Comparison of ENCODE assay signal across 14 cellular contexts in genomic region chr1:46612937-46613660, GRCh38. TPM values are rescaled to one million over a fixed set of nuclear protein-coding genes. Genes with fewer than 3 reads are reported as not detected.
A peak's percentile ranks its signal among the peaks of the same experiment; 100 is the strongest.
DNase-seq lines count a peak whose midpoint lies in the region; ATAC-seq, FAIRE-seq and TF ChIP-seq lines count a peak whose summit lies in the region.
"Had no signal": no experiment of that assay in that cellular context is flagged by ENCODE, and none has a peak within 500 bp of the region (broad histone marks: within the 10 kb centered on the region; RNA-seq: fewer than 3 reads in every experiment).

No MANE protein-coding gene starts in this region.

- H3K27ac Mint-ChIP-seq in activated CD4-positive, alpha-beta T cell treated with anti-CD3 and anti-CD28 coated beads, Interleukin-2, amount 10 ng/mL, durations not matched to agents 24 days and 14 days, result peak overlapping the region; percentile 19
- peak overlapping the region in 5 of 10 donors; percentile 20 to 82 (median 34) for H3K27ac Mint-ChIP-seq in naive thymus-derived CD8-positive, alpha-beta T cell
- H3K27ac Mint-ChIP-seq: stimulated activated naive CD8-positive, alpha-beta T cell treated with anti-CD3 and anti-CD28 coated beads, Interleukin-15, Interleukin-2, amounts not matched to agents 100 ng/mL and 50 ng/mL, for 24 hours had no signal

- TF ChIP-seq CTCF in tibial artery (IDR thresholded peaks at IDR 0.05), result no peak

- H3K4me1 ChIP-seq in esophagus (ENCODE audit: control insufficient read depth in 2 of 2, insufficient read depth in 2 of 2, low read length in 1 of 2) (peaks cover 15 to 35% of the 10 kb centered on the region in 2 donors), tibial artery (peaks cover 13 to 61% (median 54%) of the 10 kb centered on the region in 4 donors)

- H3K4me1 Mint-ChIP-seq in activated CD4-positive, alpha-beta T cell treated with anti-CD3 and anti-CD28 coated beads, Interleukin-2, amount 10 ng/mL, durations not matched to agents 24 days and 14 days, result peaks cover 46% of the 10 kb centered on the region
- peaks cover 33 to 71% (median 66%) of the 10 kb centered on the region in 4 donors for H3K4me1 Mint-ChIP-seq in naive thymus-derived CD8-positive, alpha-beta T cell

- no peaks in the 10 kb centered on the region for H3K9me3 ChIP-seq in esophagus (ENCODE audit: control insufficient read depth in 2 of 2, insufficient read depth in 1 of 2, low read depth in 1 of 2, low read length in 1 of 2)
- no peaks in the 10 kb centered on the region for H3K9me3 ChIP-seq in tibial artery
- H3K9me3 ChIP-seq: A549, right lobe of liver had no signal

- no peak for FAIRE-seq in GM19239 (lab: Jason Lieb, UNC)
- FAIRE-seq: A549 had no signal

- H3K36me3 Mint-ChIP-seq in activated CD4-positive, alpha-beta T cell treated with anti-CD3 and anti-CD28 coated beads, Interleukin-2, amount 10 ng/mL, durations not matched to agents 24 days and 14 days (ENCODE audit: low read depth), result peaks cover 33% of the 10 kb centered on the region
- peaks cover 0 to 44% (median 14%) of the 10 kb centered on the region in 3 donors for H3K36me3 Mint-ChIP-seq in naive thymus-derived CD8-positive, alpha-beta T cell

- ATAC-seq in naive thymus-derived CD8-positive, alpha-beta T cell, result no peak
- no peak for ATAC-seq in GM21390 (IDR thresholded peaks at IDR 0.05; ENCODE audit: unreplicated experiment)
- ATAC-seq: A549, Panc1 had no signal

- peak overlapping the region; percentile 42 for H3K4me3 Mint-ChIP-seq in activated CD4-positive, alpha-beta T cell treated with anti-CD3 and anti-CD28 coated beads, Interleukin-2, amount 10 ng/mL, durations not matched to agents 24 days and 14 days
- peak overlapping the region; percentile 25 to 95 (median 54) for H3K4me3 Mint-ChIP-seq in naive thymus-derived CD8-positive, alpha-beta T cell
- H3K4me3 Mint-ChIP-seq: stimulated activated naive CD8-positive, alpha-beta T cell treated with anti-CD3 and anti-CD28 coated beads, Interleukin-15, Interleukin-2, amounts not matched to agents 100 ng/mL and 50 ng/mL, for 24 hours had no signal

- POLR2A ChIA-PET in naive thymus-derived CD8-positive, alpha-beta T cell (lab: Charles Lee), result interaction anchor here (8.3 kb wide), 1 partner anchor 8 kb away, joined by 122 read pairs; the partner anchor contains the start of gene MKNK1

- intact Hi-C loops in activated CD4-positive, alpha-beta T cell treated with anti-CD3 and anti-CD28 coated beads, Interleukin-2, amount 10 ng/mL, durations not matched to agents 24 days and 14 days (cut with micrococcal nuclease), result no loop called here
- intact Hi-C loops in tibial artery (cut with DNase I; ENCODE audit: low total_unique reads), result no loop called here

- DNase-seq in activated CD4-positive, alpha-beta T cell treated with anti-CD3 and anti-CD28 coated beads, Interleukin-2, amount 10 ng/mL, durations not matched to agents 24 days and 14 days, result no peak
- no peak for DNase-seq in activated CD4-positive, alpha-beta T cell treated with anti-CD3 and anti-CD28 coated beads, Interleukin-2, amount 50 U/mL, for 4 hours
- no peak for DNase-seq in naive thymus-derived CD8-positive, alpha-beta T cell
- DNase-seq in tibial artery (no peak), NCI-H2196 (lab: John Stamatoyannopoulos, UW; ENCODE audit: unreplicated experiment) (no peak), GM19239 (ENCODE audit: insufficient read length, low spot score) (no peak)
- DNase-seq: NCI-H1048 had no signal

- H3K4me3 ChIP-seq in esophagus (ENCODE audit: low read depth in 1 of 2, low read length in 2 of 2) (no peak overlapping the region), tibial artery (peak overlapping the region; percentile 31 to 48)
- H3K4me3 ChIP-seq: A549, cardiac muscle cell, right lobe of liver had no signal

- H3K36me3 ChIP-seq in esophagus (ENCODE audit: control insufficient read depth in 2 of 2, insufficient read depth in 2 of 2, low read length in 1 of 2) (peaks cover 8 to 18% of the 10 kb centered on the region in 2 donors), tibial artery (peaks cover 15 to 36% (median 21%) of the 10 kb centered on the region in 3 donors)
- H3K36me3 ChIP-seq: cardiac muscle cell had no signal

- H3K27me3 Mint-ChIP-seq in activated CD4-positive, alpha-beta T cell treated with anti-CD3 and anti-CD28 coated beads, Interleukin-2, amount 10 ng/mL, durations not matched to agents 24 days and 14 days, result no peaks in the 10 kb centered on the region
- no peaks in the 10 kb centered on the region for H3K27me3 Mint-ChIP-seq in naive thymus-derived CD8-positive, alpha-beta T cell
- H3K27me3 Mint-ChIP-seq: stimulated activated naive CD8-positive, alpha-beta T cell treated with anti-CD3 and anti-CD28 coated beads, Interleukin-15, Interleukin-2, amounts not matched to agents 100 ng/mL and 50 ng/mL, for 24 hours had no signal

- H3K9me3 Mint-ChIP-seq in activated CD4-positive, alpha-beta T cell treated with anti-CD3 and anti-CD28 coated beads, Interleukin-2, amount 10 ng/mL, durations not matched to agents 24 days and 14 days, result no peaks in the 10 kb centered on the region
- H3K9me3 Mint-ChIP-seq in naive thymus-derived CD8-positive, alpha-beta T cell, result no peaks in the 10 kb centered on the region
- H3K9me3 Mint-ChIP-seq: stimulated activated naive CD8-positive, alpha-beta T cell treated with anti-CD3 and anti-CD28 coated beads, Interleukin-15, Interleukin-2, amounts not matched to agents 100 ng/mL and 50 ng/mL, for 24 hours had no signal

- 71 to 83% methylated on average over 38 of the region's 38 CpGs for WGBS in esophagus, 2 donors

- H3K27me3 ChIP-seq in esophagus (ENCODE audit: control insufficient read depth in 1 of 2, insufficient read depth in 2 of 2, low read length in 2 of 2), result no peaks in the 10 kb centered on the region
- no peaks in the 10 kb centered on the region for H3K27me3 ChIP-seq in tibial artery
- H3K27me3 ChIP-seq: cardiac muscle cell, right lobe of liver had no signal

- H3K27ac ChIP-seq in esophagus (ENCODE audit: low read depth in 2 of 2, low read length in 1 of 2) (peak overlapping the region; percentile 50 to 67), tibial artery (peak overlapping the region; percentile 66 to 94)
- H3K27ac ChIP-seq: cardiac muscle cell, right lobe of liver had no signal

RNA-seq across cellular contexts. Expression of gene MOB3C, which starts 3.5 kb away (rescaled TPM):
- 15.0 and 17.8 TPM in 2 replicates for total RNA-seq in activated CD4-positive, alpha-beta T cell treated with anti-CD3 and anti-CD28 coated beads, Interleukin-2, amount 10 ng/mL, durations not matched to agents 24 days and 14 days
- polyA plus RNA-seq in esophagus, result 1 to 10 TPM; 6.9 to 7.5 TPM
- 10 to 100 TPM; 24.3 to 24.7 TPM for total RNA-seq in naive thymus-derived CD8-positive, alpha-beta T cell
- polyA plus RNA-seq in naive thymus-derived CD8-positive, alpha-beta T cell, result 10 to 100 TPM in 1 of 3 donors, 1 to 10 TPM in 2; 8.3 to 17.5 (median 8.4) TPM

RNA-seq across cellular contexts. Expression of gene MKNK1, which starts 9.0 kb away (rescaled TPM):
- 41.8 and 42.5 TPM in 2 replicates for total RNA-seq in activated CD4-positive, alpha-beta T cell treated with anti-CD3 and anti-CD28 coated beads, Interleukin-2, amount 10 ng/mL, durations not matched to agents 24 days and 14 days
- polyA plus RNA-seq in esophagus, result 10 to 100 TPM; 19.4 to 29.9 TPM
- 10 to 100 TPM; 51.4 to 56.3 TPM for total RNA-seq in naive thymus-derived CD8-positive, alpha-beta T cell
- polyA plus RNA-seq in naive thymus-derived CD8-positive, alpha-beta T cell, result 10 to 100 TPM; 17.6 to 19.7 (median 18.7) TPM

RNA-seq across cellular contexts. Expression of gene ATPAF1, which starts 55.1 kb away (rescaled TPM):
- 41.6 and 43.1 TPM in 2 replicates for total RNA-seq in activated CD4-positive, alpha-beta T cell treated with anti-CD3 and anti-CD28 coated beads, Interleukin-2, amount 10 ng/mL, durations not matched to agents 24 days and 14 days
- polyA plus RNA-seq in esophagus, result 10 to 100 TPM; 25.3 to 34.9 TPM
- 10 to 100 TPM; 27.8 to 33.9 TPM for total RNA-seq in naive thymus-derived CD8-positive, alpha-beta T cell
- 10 to 100 TPM; 66.4 to 68.0 (median 66.7) TPM for polyA plus RNA-seq in naive thymus-derived CD8-positive, alpha-beta T cell

RNA-seq across cellular contexts. Expression of gene TEX38, which starts 58.6 kb away (rescaled TPM):
- total RNA-seq in activated CD4-positive, alpha-beta T cell treated with anti-CD3 and anti-CD28 coated beads, Interleukin-2, amount 10 ng/mL, durations not matched to agents 24 days and 14 days, result not detected in 2 replicates
- polyA plus RNA-seq in esophagus, result not detected
- not detected for total RNA-seq in naive thymus-derived CD8-positive, alpha-beta T cell
- polyA plus RNA-seq in naive thymus-derived CD8-positive, alpha-beta T cell, result not detected
- total RNA-seq: right lobe of liver had no signal
- polyA plus RNA-seq: A549 had no signal

Comparison
In these comparisons a context has a peak if more than half of its experiments do, and no peak if none do; other contexts are left out.
1. H3K4me3 ChIP-seq: peak in tibial artery (2 of 2); none in esophagus (0 of 2).